22 cellular contexts compared by ENCODE assay signal in genomic region chr2:224832207-224832606, GRCh38.
"Had no signal": no experiment of that assay in that cellular context is flagged by ENCODE, and none has a peak within 500 bp of the region (broad histone marks: within the 10 kb centered on the region; RNA-seq: fewer than 3 reads in every experiment).

No MANE protein-coding gene starts in this region.

- H3K27me3 ChIP-seq: ascending aorta, body of pancreas, SJSA1 had no signal

- H3K4me3 ChIP-seq: ascending aorta, body of pancreas, SJSA1 had no signal

- H3K9me3 Mint-ChIP-seq: activated B cell treated with CpG ODN at 0.5 μM for 24 hours; activated CD4-positive, alpha-beta T cell treated with anti-CD3 and anti-CD28 coated beads, Interleukin-2, amount 10 ng/mL, durations not matched to agents 24 days and 14 days; activated naive CD8-positive, alpha-beta T cell treated with anti-CD3 and anti-CD28 coated beads, Interleukin-2, amount 10 ng/mL, durations not matched to agents 7 days and 5 days had no signal

- H3K4me1 Mint-ChIP-seq: activated B cell treated with CpG ODN at 0.5 μM for 24 hours; activated CD4-positive, alpha-beta T cell treated with anti-CD3 and anti-CD28 coated beads, Interleukin-2, amount 10 ng/mL, durations not matched to agents 24 days and 14 days; activated CD8-positive, alpha-beta memory T cell treated with anti-CD3 and anti-CD28 coated beads, Interleukin-2, amount 10 ng/mL, durations not matched to agents 7 days and 5 days; activated naive CD8-positive, alpha-beta T cell treated with anti-CD3 and anti-CD28 coated beads, Interleukin-2, amount 10 ng/mL, durations not matched to agents 7 days and 5 days had no signal

- ATAC-seq: activated CD8-positive, alpha-beta memory T cell treated with anti-CD3 and anti-CD28 coated beads, Interleukin-2, amount 10 ng/mL, durations not matched to agents 7 days and 5 days; body of pancreas; PC-3 had no signal

- H3K27me3 Mint-ChIP-seq: activated B cell treated with CpG ODN at 0.5 μM for 24 hours; activated CD4-positive, alpha-beta T cell treated with anti-CD3 and anti-CD28 coated beads, Interleukin-2, amount 10 ng/mL, durations not matched to agents 24 days and 14 days; activated CD8-positive, alpha-beta memory T cell treated with anti-CD3 and anti-CD28 coated beads, Interleukin-2, amount 10 ng/mL, durations not matched to agents 7 days and 5 days; activated naive CD8-positive, alpha-beta T cell treated with anti-CD3 and anti-CD28 coated beads, Interleukin-2, amount 10 ng/mL, durations not matched to agents 7 days and 5 days had no signal

- H3K27ac Mint-ChIP-seq: activated B cell treated with CpG ODN at 0.5 μM for 24 hours; activated CD4-positive, alpha-beta T cell treated with anti-CD3 and anti-CD28 coated beads, Interleukin-2, amount 10 ng/mL, durations not matched to agents 24 days and 14 days; activated CD8-positive, alpha-beta memory T cell treated with anti-CD3 and anti-CD28 coated beads, Interleukin-2, amount 10 ng/mL, durations not matched to agents 7 days and 5 days had no signal

- H3K27ac ChIP-seq: ascending aorta, body of pancreas, SJSA1 had no signal

- H3K4me1 ChIP-seq: ascending aorta, body of pancreas had no signal

- H3K4me3 Mint-ChIP-seq: activated B cell treated with CpG ODN at 0.5 μM for 24 hours; activated CD4-positive, alpha-beta T cell treated with anti-CD3 and anti-CD28 coated beads, Interleukin-2, amount 10 ng/mL, durations not matched to agents 24 days and 14 days; activated CD8-positive, alpha-beta memory T cell treated with anti-CD3 and anti-CD28 coated beads, Interleukin-2, amount 10 ng/mL, durations not matched to agents 7 days and 5 days; activated naive CD8-positive, alpha-beta T cell treated with anti-CD3 and anti-CD28 coated beads, Interleukin-2, amount 10 ng/mL, durations not matched to agents 7 days and 5 days had no signal

- DNase-seq: activated B cell treated with CpG ODN at 0.5 μM for 24 hours; activated CD4-positive, alpha-beta T cell treated with anti-CD3 and anti-CD28 coated beads for 1 hour; activated CD4-positive, alpha-beta T cell treated with anti-CD3 and anti-CD28 coated beads, Interleukin-2, amount 10 ng/mL, durations not matched to agents 24 days and 14 days; activated CD4-positive, alpha-beta T cell treated with anti-CD3 and anti-CD28 coated beads, Interleukin-2, amount 50 U/mL, for 48 hours; activated CD8-positive, alpha-beta memory T cell treated with anti-CD3 and anti-CD28 coated beads, Interleukin-2, amount 10 ng/mL, durations not matched to agents 7 days and 5 days; activated naive CD8-positive, alpha-beta T cell treated with anti-CD3 and anti-CD28 coated beads, Interleukin-2, amount 10 ng/mL, durations not matched to agents 7 days and 5 days; body of pancreas; central memory CD4-positive, alpha-beta T cell; Kasumi-1; NCI-H1105 treated with DMSO at 0.1 percent for 48 hours; NCI-H1436 treated with DMSO at 0.1 percent for 48 hours; NCI-H187; NCI-H2081; NCI-H510A treated with DMSO at 0.1 percent for 48 hours; NCI-H69; NK-92 treated with Interleukin-12 subunit alpha and Interleukin-12 subunit beta, amount 100 ng/mL, for 24 hours; PC-3; SHP77; T-helper 2 cell; T1000 had no signal

- H3K9me3 ChIP-seq: ascending aorta, body of pancreas, SJSA1 had no signal
